9 cellular contexts compared by ENCODE assay signal in the genomic region with DNA sequence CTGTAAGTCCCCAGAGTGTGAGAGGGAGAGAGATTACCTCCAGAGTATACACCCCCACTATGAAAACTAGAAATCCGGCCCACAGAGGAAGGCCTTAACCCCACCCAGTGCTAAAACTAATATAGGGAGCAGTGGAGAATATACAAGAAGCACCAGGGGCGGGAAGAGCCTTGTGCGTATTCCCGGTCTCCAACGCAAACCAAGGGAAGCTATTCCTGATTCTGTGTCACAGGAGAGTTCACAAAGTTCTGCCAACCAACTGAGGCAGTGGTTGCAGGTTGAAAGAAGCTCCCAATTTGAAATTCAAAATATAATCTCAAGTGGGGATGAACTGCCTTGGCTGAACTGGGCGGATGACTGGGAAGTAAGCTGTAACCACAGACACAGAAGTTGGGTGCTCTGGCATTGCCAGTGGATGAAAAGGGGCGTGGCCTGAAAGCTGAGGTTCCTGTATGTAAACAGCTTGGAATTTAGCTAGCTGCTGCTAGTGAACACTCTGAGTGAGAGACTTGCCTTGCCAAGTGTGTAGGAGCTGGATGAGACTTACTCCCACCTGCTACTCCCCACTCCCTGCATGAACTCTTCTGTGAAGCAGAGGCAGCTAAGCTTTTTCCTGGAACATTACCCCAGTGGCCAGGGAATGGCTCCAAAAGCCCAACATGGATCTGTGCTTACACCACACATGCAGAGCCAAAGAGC. TPM values are rescaled to one million over a fixed set of nuclear protein-coding genes. Genes with fewer than 3 reads are reported as not detected.
A peak's percentile ranks its signal among the peaks of the same experiment; 100 is the strongest.
DNase-seq lines count a peak whose midpoint lies in the region; ATAC-seq and TF ChIP-seq lines count a peak whose summit lies in the region.
"Had no signal": no experiment of that assay in that cellular context is flagged by ENCODE, and none has a peak within 500 bp of the region (broad histone marks: within the 10 kb centered on the region; RNA-seq: fewer than 3 reads in every experiment).

No MANE protein-coding gene starts in this region.

- H3K27me3 ChIP-seq in SK-N-SH (ENCODE audit: insufficient read depth) (no peaks in the 10 kb centered on the region), psoas muscle (ENCODE audit: insufficient read depth in 3 of 3, low read length in 2 of 3) (no peaks in the 10 kb centered on the region)

- CTCF ChIA-PET in SK-N-SH (lab: Yijun Ruan, JAX) = interaction anchor here (1.2 kb wide), 1 partner anchor 151 kb away, joined by 3 read pairs; no protein-coding TSS in a partner anchor

- H3K9me3 ChIP-seq in SK-N-SH (no peaks in the 10 kb centered on the region), psoas muscle (no peaks in the 10 kb centered on the region)

- H2AFZ ChIP-seq in SK-N-SH (ENCODE audit: low read depth) = no peak overlapping the region

- H3K36me3 Mint-ChIP-seq in natural killer cell = no peaks in the 10 kb centered on the region

- H3K4me3 ChIP-seq in SK-N-SH (ENCODE audit: low read depth in 2 of 2, low read length in 1 of 2) = no peak overlapping the region
- H3K4me3 ChIP-seq in psoas muscle = no peak overlapping the region

- DNase-seq in GM03348 (ENCODE audit: low spot score) (peak; percentile 45), SK-N-SH (no peak), head of caudate nucleus (peak in 34 of 42 donors; percentile 7 to 78 (median 32)), psoas muscle (peak; percentile 51 to 55), natural killer cell (no peak), cerebellar cortex (ENCODE audit: low spot score) (no peak)

- no peak overlapping the region; the same call in 1 of the 2 replicates for H3K4me2 ChIP-seq in SK-N-SH

- peaks cover 42 to 60% of the 10 kb centered on the region in 2 donors for H3K4me1 Mint-ChIP-seq in natural killer cell

- H3K36me3 ChIP-seq in SK-N-SH (replicated peaks in 1 of 2; ENCODE audit: control insufficient read depth in 1 of 2, insufficient read depth in 2 of 2, low read length in 1 of 2) (no peaks in the 10 kb centered on the region), psoas muscle (ENCODE audit: insufficient read depth in 1 of 2, low read depth in 1 of 2) (no peaks in the 10 kb centered on the region)

- no peak overlapping the region for H3K9ac ChIP-seq in SK-N-SH

- no peak for TF ChIP-seq CTCF in SK-N-SH (IDR thresholded peaks at IDR 0.05)
- TF ChIP-seq CTCF in psoas muscle (IDR thresholded peaks at IDR 0.05) = no peak
- no peak for TF ChIP-seq CTCF in natural killer cell (IDR thresholded peaks at IDR 0.05)

- no peak overlapping the region for H3K27ac ChIP-seq in SK-N-SH (ENCODE audit: low read depth in 2 of 2, low read length in 1 of 2)
- peak overlapping the region; percentile 69 for H3K27ac ChIP-seq in psoas muscle

- no peaks in the 10 kb centered on the region for H3K9me3 Mint-ChIP-seq in natural killer cell
- H3K9me3 Mint-ChIP-seq: central memory CD8-positive, alpha-beta T cell had no signal

- no peaks in the 10 kb centered on the region for H3K27me3 Mint-ChIP-seq in natural killer cell (ENCODE audit: low read depth in 2 of 2)
- H3K27me3 Mint-ChIP-seq: central memory CD8-positive, alpha-beta T cell had no signal

- no peak overlapping the region for H3K4me3 Mint-ChIP-seq in natural killer cell

- H3K27ac Mint-ChIP-seq in natural killer cell = no peak overlapping the region

- H3F3A ChIP-seq in SK-N-SH (replicated peaks; ENCODE audit: insufficient read depth) = no peaks in the 10 kb centered on the region

- no peaks in the 10 kb centered on the region for H3K9me2 ChIP-seq in SK-N-SH

- intact Hi-C loops in head of caudate nucleus (cut with DNase I) (no loop called here), psoas muscle (cut with DNase I) (no loop called here), natural killer cell (cut with micrococcal nuclease) (no loop called here)

- H3K4me1 ChIP-seq in SK-N-SH (ENCODE audit: control insufficient read depth in 1 of 2, insufficient read depth in 2 of 2, low read depth in 1 of 2, low read length in 1 of 2) = peaks cover 12 to 14% of the 10 kb centered on the region in 2 experiments; a peak in 3 of 4 replicates
- H3K4me1 ChIP-seq in psoas muscle = peaks cover 59% of the 10 kb centered on the region

- peaks cover 10% of the 10 kb centered on the region; the same call in 1 of the 2 replicates for H4K20me1 ChIP-seq in SK-N-SH (ENCODE audit: insufficient read depth)

- POLR2A ChIA-PET in SK-N-SH (lab: Yijun Ruan, JAX) = no interaction called here

- ATAC-seq in psoas muscle (peak; percentile 62 to 85 (median 70)), GM18511 (IDR thresholded peaks at IDR 0.05; ENCODE audit: unreplicated experiment) (no peak), natural killer cell (no peak), HG03039 (IDR thresholded peaks at IDR 0.05; ENCODE audit: unreplicated experiment) (no peak)

- no peak for TF ChIP-seq RAD21 in SK-N-SH (IDR thresholded peaks at IDR 0.05; ENCODE audit: low read length)

- peaks cover 75% of the 10 kb centered on the region for H3K79me2 ChIP-seq in SK-N-SH (ENCODE audit: insufficient read depth)

- 89% methylated on average over 7 of the region's 7 CpGs for whole genome bisulfite sequencing in SK-N-SH (ENCODE audit: low lambda C conversion rate)
- 50 to 74% (median 53%) methylated on average over 7 of the region's 7 CpGs for WGBS in psoas muscle, 3 donors

- TF ChIP-seq EP300 in SK-N-SH (IDR thresholded peaks at IDR 0.05; ENCODE audit: borderline replicate concordance in 1 of 2, low read depth in 1 of 2, low read length in 1 of 2) = no peak

TF ChIP-seq in SK-N-SH, 30 proteins besides CTCF, POLR2A, EP300 and RAD21:
- TF ChIP-seq TCF12 (IDR thresholded peaks at IDR 0.05) = peak; percentile 9; the same call in 1 of the 2 replicates
- TF ChIP-seq FOXJ3 (CRISPR knock-in tag; IDR thresholded peaks at IDR 0.05) = no peak

RNA-seq across cellular contexts. Expression of a gene that starts 32.7 kb away (rescaled TPM):
- polyA plus RNA-seq in SK-N-SH (2012; rRNA removed) (14.0 and 19.1 TPM in 2 replicates), psoas muscle (10 to 100 TPM; 10.3 to 25.8 (median 14.7) TPM)
- 16.8 and 17.6 TPM in 2 replicates for polyA plus RNA-seq in SK-N-SH (2012; cell fraction: cytosol; rRNA removed)
- 24.5 and 41.2 TPM in 2 replicates for polyA plus RNA-seq in SK-N-SH (2012; cell fraction: nucleus; rRNA removed)
- total RNA-seq in psoas muscle (10 to 100 TPM; 27.0 to 31.7 (median 28.5) TPM), natural killer cell (100 to 1,000 TPM in 2 of 3 donors, 10 to 100 TPM in 1; 93.7 to 115 (median 114) TPM)

Comparison
In these comparisons a context has a peak if more than half of its experiments do, and no peak if none do; other contexts are left out.
1. DNase-seq: peak in GM03348 (single experiment), head of caudate nucleus (34 of 42) and psoas muscle (2 of 2); none in SK-N-SH (single experiment), natural killer cell (single experiment) and cerebellar cortex (single experiment).
2. ATAC-seq: peak in psoas muscle (4 of 4); none in GM18511 (single experiment), natural killer cell (0 of 3) and HG03039 (single experiment).